In genomic region chr4:1093391-1094335, GRCh38 we compare ENCODE assay signal across 28 cellular contexts. TPM values are rescaled to one million over a fixed set of nuclear protein-coding genes. Genes with fewer than 3 reads are reported as not detected.
"Had no signal": no experiment of that assay in that cellular context is flagged by ENCODE, and none has a peak within 500 bp of the region (broad histone marks: within the 10 kb centered on the region; RNA-seq: fewer than 3 reads in every experiment).

No MANE protein-coding gene starts in this region.

- H3K9me3 ChIP-seq: ascending aorta, gastrocnemius medialis, right lobe of liver, upper lobe of right lung had no signal

- H3K9me3 Mint-ChIP-seq: activated naive CD8-positive, alpha-beta T cell treated with anti-CD3 and anti-CD28 coated beads, Interleukin-2, amount 10 ng/mL, durations not matched to agents 7 days and 5 days had no signal

- H3K27ac Mint-ChIP-seq: activated naive CD4-positive, alpha-beta T cell treated with anti-CD3 and anti-CD28 coated beads, Interleukin-2, amount 10 ng/mL, durations not matched to agents 7 days and 5 days; activated naive CD8-positive, alpha-beta T cell treated with anti-CD3 and anti-CD28 coated beads, Interleukin-2, amount 10 ng/mL, durations not matched to agents 7 days and 5 days; brain; effector memory CD8-positive, alpha-beta T cell; naive thymus-derived CD4-positive, alpha-beta T cell; progenitor cell of endocrine pancreas; T-helper 1 cell treated with Interleukin-12 subunit alpha and Interleukin-12 subunit beta and Interleukin-4 antibody, amounts not matched to agents 30 μg/mL and 1 μg/mL, for 36 hours had no signal

- H3K4me3 ChIP-seq: ascending aorta, gastrocnemius medialis, right lobe of liver, stomach, tibial artery, upper lobe of right lung had no signal

- H3K36me3 ChIP-seq: ascending aorta, gastrocnemius medialis, right lobe of liver, stomach, tibial artery, upper lobe of right lung had no signal

- H3K4me3 Mint-ChIP-seq: activated naive CD4-positive, alpha-beta T cell treated with anti-CD3 and anti-CD28 coated beads, Interleukin-2, amount 10 ng/mL, durations not matched to agents 7 days and 5 days; activated naive CD8-positive, alpha-beta T cell treated with anti-CD3 and anti-CD28 coated beads, Interleukin-2, amount 10 ng/mL, durations not matched to agents 7 days and 5 days; brain; effector memory CD8-positive, alpha-beta T cell; naive thymus-derived CD4-positive, alpha-beta T cell; stimulated activated naive B cell treated with anti-CD40 and anti-IgM and Interleukin-4, amounts not matched to agents 10 μg/mL and 1 μg/mL and 100 μg/mL, for 72 hours; T-helper 1 cell treated with Interleukin-12 subunit alpha and Interleukin-12 subunit beta and Interleukin-4 antibody, amounts not matched to agents 30 μg/mL and 1 μg/mL, for 36 hours had no signal

- H3K36me3 Mint-ChIP-seq: activated naive CD4-positive, alpha-beta T cell treated with anti-CD3 and anti-CD28 coated beads, Interleukin-2, amount 10 ng/mL, durations not matched to agents 7 days and 5 days; brain had no signal

- ATAC-seq: effector memory CD8-positive, alpha-beta T cell; gastrocnemius medialis; left ventricle myocardium superior; naive thymus-derived CD4-positive, alpha-beta T cell; stimulated activated naive B cell treated with anti-CD40 and anti-IgM and Interleukin-4, amounts not matched to agents 10 μg/mL and 1 μg/mL and 100 μg/mL, for 72 hours had no signal

- DNase-seq: activated CD4-positive, alpha-beta T cell treated with anti-CD3 and anti-CD28 coated beads for 4 hours; activated CD4-positive, alpha-beta T cell treated with anti-CD3 and anti-CD28 coated beads, Interleukin-2, amount 50 U/mL, for 4 hours; activated gamma-delta T cell; activated naive CD4-positive, alpha-beta T cell treated with anti-CD3 and anti-CD28 coated beads, Interleukin-2, amount 10 ng/mL, durations not matched to agents 7 days and 5 days; activated naive CD8-positive, alpha-beta T cell treated with anti-CD3 and anti-CD28 coated beads, Interleukin-2, amount 10 ng/mL, durations not matched to agents 7 days and 5 days; activated T-cell treated with anti-CD3 and anti-CD28 coated beads, Interleukin-2, amount 50 U/mL, for 1 hour; cortex of kidney; effector memory CD8-positive, alpha-beta T cell; erythroblast; gastrocnemius medialis; glutamatergic neuron; left ventricle myocardium superior; mammary epithelial cell; midbrain; naive thymus-derived CD4-positive, alpha-beta T cell; right lobe of liver; stimulated activated CD4-positive, alpha-beta T cell treated with anti-CD3 and anti-CD28 coated beads, Interleukin-12 subunit alpha, Interleukin-12 subunit beta, amount 100 ng/mL, for 4 hours; stimulated activated CD4-positive, alpha-beta T cell treated with anti-CD3 and anti-CD28 coated beads, Interleukin-4, amount 100 ng/mL, for 24 hours; stimulated activated naive B cell treated with anti-CD40 and anti-IgM and Interleukin-4, amounts not matched to agents 10 μg/mL and 1 μg/mL and 100 μg/mL, for 72 hours; stomach; T-helper 9 cell had no signal

- H3K27me3 Mint-ChIP-seq: activated naive CD8-positive, alpha-beta T cell treated with anti-CD3 and anti-CD28 coated beads, Interleukin-2, amount 10 ng/mL, durations not matched to agents 7 days and 5 days; progenitor cell of endocrine pancreas had no signal

- H3K27ac ChIP-seq: ascending aorta, gastrocnemius medialis, right lobe of liver, stomach, tibial artery, upper lobe of right lung, VCaP had no signal

- H3K4me1 Mint-ChIP-seq: activated naive CD4-positive, alpha-beta T cell treated with anti-CD3 and anti-CD28 coated beads, Interleukin-2, amount 10 ng/mL, durations not matched to agents 7 days and 5 days; activated naive CD8-positive, alpha-beta T cell treated with anti-CD3 and anti-CD28 coated beads, Interleukin-2, amount 10 ng/mL, durations not matched to agents 7 days and 5 days; brain; naive thymus-derived CD4-positive, alpha-beta T cell had no signal

- H3K4me1 ChIP-seq: ascending aorta, gastrocnemius medialis, right lobe of liver, stomach, tibial artery, upper lobe of right lung had no signal

- H3K27me3 ChIP-seq: ascending aorta, gastrocnemius medialis, right lobe of liver, upper lobe of right lung had no signal

RNA-seq across cellular contexts. Expression of gene RNF212, which starts 19.7 kb away (rescaled TPM):
- total RNA-seq: ascending aorta had no signal
